ENCODE assay signal across 32 cellular contexts in genomic region chr11:5021996-5022395, GRCh38. TPM values are rescaled to one million over a fixed set of nuclear protein-coding genes. Genes with fewer than 3 reads are reported as not detected.
"Had no signal": no experiment of that assay in that cellular context is flagged by ENCODE, and none has a peak within 500 bp of the region (broad histone marks: within the 10 kb centered on the region; RNA-seq: fewer than 3 reads in every experiment).

No MANE protein-coding gene starts in this region.

- H3K9me3 ChIP-seq: colonic mucosa, gastrocnemius medialis had no signal

- H3K36me3 ChIP-seq: colonic mucosa, esophagus squamous epithelium, gastrocnemius medialis, left lung had no signal

- H3K36me3 Mint-ChIP-seq: mesothelial cell of epicardium had no signal

- ATAC-seq: effector memory CD8-positive, alpha-beta T cell; esophagus mucosa; gastrocnemius medialis; left lung; mucosa of descending colon had no signal

- H3K27me3 ChIP-seq: colonic mucosa, esophagus squamous epithelium, gastrocnemius medialis, left lung had no signal

- H3K27ac ChIP-seq: colonic mucosa, epithelial cell of prostate, esophagus squamous epithelium, gastrocnemius medialis, left lung had no signal

- DNase-seq: cerebellar nuclear complex; colonic mucosa; cortex of kidney; effector CD8-positive, alpha-beta T cell; effector memory CD8-positive, alpha-beta T cell; endodermal cell; erythroblast; esophagus squamous epithelium; foreskin fibroblast; foreskin melanocyte; gastrocnemius medialis; glutamatergic neuron; head of caudate nucleus; hippocampal formation; left cardiac atrium; left lung; mesenchymal stem cell; mucosa of descending colon; naive B cell had no signal

- H3K27ac Mint-ChIP-seq: dendritic cell treated with granulocyte-macrophage colony-stimulating factor and Interleukin-4, amounts not matched to agents 40 ng/mL and 50 ng/mL, for 4 days; effector memory CD8-positive, alpha-beta T cell; endodermal cell; mesothelial cell of epicardium; naive B cell had no signal

- H3K4me1 ChIP-seq: colonic mucosa, esophagus squamous epithelium, gastrocnemius medialis, left lung had no signal

- H3K4me3 Mint-ChIP-seq: dendritic cell treated with granulocyte-macrophage colony-stimulating factor and Interleukin-4, amounts not matched to agents 40 ng/mL and 50 ng/mL, for 4 days; effector memory CD8-positive, alpha-beta T cell; endodermal cell; mesothelial cell of epicardium; naive B cell had no signal

- H3K4me3 ChIP-seq: colonic mucosa, esophagus squamous epithelium, gastrocnemius medialis, left lung, mucosa of descending colon had no signal

- H3K27me3 Mint-ChIP-seq: dendritic cell treated with granulocyte-macrophage colony-stimulating factor and Interleukin-4, amounts not matched to agents 40 ng/mL and 50 ng/mL, for 4 days; effector memory CD8-positive, alpha-beta T cell had no signal

- H3K4me1 Mint-ChIP-seq: mesothelial cell of epicardium, naive B cell had no signal

RNA-seq across cellular contexts. Expression of gene OR52J3, which starts 24.3 kb away (rescaled TPM):
- total RNA-seq: chondrocyte, colonic mucosa, dermis microvascular lymphatic vessel endothelial cell, endodermal cell, esophagus mucosa, esophagus squamous epithelium, gastrocnemius medialis, glomerular endothelial cell, kidney epithelial cell, left cardiac atrium, left lung, lower leg skin, lung, mesenteric fat pad, mesothelial cell of epicardium, mucosa of descending colon, myocyte had no signal
- polyA plus RNA-seq: keratinocyte, lung had no signal

RNA-seq across cellular contexts. Expression of gene OR51L1, which starts 27.3 kb away (rescaled TPM):
- total RNA-seq: chondrocyte, colonic mucosa, dermis microvascular lymphatic vessel endothelial cell, endodermal cell, esophagus mucosa, esophagus squamous epithelium, gastrocnemius medialis, glomerular endothelial cell, kidney epithelial cell, left cardiac atrium, left lung, lower leg skin, lung, mesenteric fat pad, mesothelial cell of epicardium, mucosa of descending colon, myocyte had no signal
- polyA plus RNA-seq: keratinocyte, lung had no signal

RNA-seq across cellular contexts. Expression of gene OR52E2, which starts 37.4 kb away (rescaled TPM):
- total RNA-seq: chondrocyte, colonic mucosa, dermis microvascular lymphatic vessel endothelial cell, endodermal cell, esophagus mucosa, esophagus squamous epithelium, gastrocnemius medialis, glomerular endothelial cell, kidney epithelial cell, left cardiac atrium, left lung, lung, mesenteric fat pad, mesothelial cell of epicardium, mucosa of descending colon, myocyte had no signal
- polyA plus RNA-seq: keratinocyte, lung had no signal

RNA-seq across cellular contexts. Expression of gene OR52E1, which starts 47.4 kb away (rescaled TPM):
- total RNA-seq: chondrocyte, colonic mucosa, dermis microvascular lymphatic vessel endothelial cell, endodermal cell, esophagus mucosa, esophagus squamous epithelium, gastrocnemius medialis, glomerular endothelial cell, kidney epithelial cell, left cardiac atrium, left lung, lower leg skin, lung, mesenteric fat pad, mesothelial cell of epicardium, mucosa of descending colon, myocyte had no signal
- polyA plus RNA-seq: keratinocyte, lung had no signal
